1 cellular context compared by ENCODE assay signal in genomic region chr14:23326491-23327332, GRCh38.
TF ChIP-seq lines count a peak whose summit lies in the region.

No MANE protein-coding gene starts in this region.

TF ChIP-seq in HepG2, 621 proteins besides CTCF, POLR2A, EP300 and RAD21 (continued from another document):
- TF ChIP-seq, protein P1, sequence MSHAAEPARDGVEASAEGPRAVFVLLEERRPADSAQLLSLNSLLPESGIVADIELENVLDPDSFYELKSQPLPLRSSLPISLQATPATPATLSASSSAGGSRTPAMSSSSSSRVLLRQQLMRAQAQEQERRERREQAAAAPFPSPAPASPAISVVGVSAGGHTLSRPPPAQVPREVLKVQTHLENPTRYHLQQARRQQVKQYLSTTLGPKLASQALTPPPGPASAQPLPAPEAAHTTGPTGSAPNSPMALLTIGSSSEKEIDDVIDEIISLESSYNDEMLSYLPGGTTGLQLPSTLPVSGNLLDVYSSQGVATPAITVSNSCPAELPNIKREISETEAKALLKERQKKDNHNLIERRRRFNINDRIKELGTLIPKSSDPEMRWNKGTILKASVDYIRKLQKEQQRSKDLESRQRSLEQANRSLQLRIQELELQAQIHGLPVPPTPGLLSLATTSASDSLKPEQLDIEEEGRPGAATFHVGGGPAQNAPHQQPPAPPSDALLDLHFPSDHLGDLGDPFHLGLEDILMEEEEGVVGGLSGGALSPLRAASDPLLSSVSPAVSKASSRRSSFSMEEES (CRISPR knock-in tag; IDR thresholded peaks at IDR 0.05), result no peak
- TF ChIP-seq ZNF556 (CRISPR knock-in tag; IDR thresholded peaks at IDR 0.05; ENCODE audit: borderline replicate concordance) (0 out of 2 replicates have a peak, but pooled peaks have one; percentile 34), ZNF318 (CRISPR knock-in tag; IDR thresholded peaks at IDR 0.05) (peak; percentile 75; the same call in 1 of the 2 replicates), MLLT10 (CRISPR knock-in tag; IDR thresholded peaks at IDR 0.05) (no peak), PAXIP1 (CRISPR knock-in tag; conservative IDR thresholded peaks at IDR 0.05) (no peak), ZNF331 (CRISPR knock-in tag; IDR thresholded peaks at IDR 0.05) (0 out of 2 replicates have a peak, but pooled peaks have one; percentile 22), ZNF678 (CRISPR knock-in tag; IDR thresholded peaks at IDR 0.05) (no peak), AKAP8 (CRISPR knock-in tag; IDR thresholded peaks at IDR 0.05) (peak; percentile 73; the same call in 1 of the 2 replicates), MXD3 (CRISPR knock-in tag; IDR thresholded peaks at IDR 0.05) (0 out of 2 replicates have a peak, but pooled peaks have one; percentile 50), DNMT1 (CRISPR knock-in tag; IDR thresholded peaks at IDR 0.05) (no peak), POLR2AphosphoS5 (IDR thresholded peaks at IDR 0.05; ENCODE audit: low read depth, low read length) (peak; percentile 81), ZFY (CRISPR knock-in tag; IDR thresholded peaks at IDR 0.05) (peak; percentile 50; the same call in 1 of the 2 replicates), AGO2 (optimal IDR thresholded peaks at IDR 0.05; ENCODE audit: low read depth, low read length) (peak; percentile 97), ZBTB4 (CRISPR knock-in tag; IDR thresholded peaks at IDR 0.05; ENCODE audit: borderline replicate concordance) (peak; percentile 29; the same call in 1 of the 2 replicates), WIZ (CRISPR knock-in tag; IDR thresholded peaks at IDR 0.05) (no peak), SSRP1 (CRISPR knock-in tag; IDR thresholded peaks at IDR 0.05) (peak; percentile 93; the same call in 1 of the 2 replicates), NCOA5 (CRISPR knock-in tag; IDR thresholded peaks at IDR 0.05) (peak; percentile 87), CC2D1A (CRISPR knock-in tag; IDR thresholded peaks at IDR 0.05) (peak; percentile 46; the same call in 1 of the 2 replicates), BCL6 (CRISPR knock-in tag; IDR thresholded peaks at IDR 0.05) (0 out of 2 replicates have a peak, but pooled peaks have one; percentile 6), HOXA9 (CRISPR knock-in tag; IDR thresholded peaks at IDR 0.05; ENCODE audit: borderline replicate concordance) (no peak)
- TF ChIP-seq, protein P2, sequence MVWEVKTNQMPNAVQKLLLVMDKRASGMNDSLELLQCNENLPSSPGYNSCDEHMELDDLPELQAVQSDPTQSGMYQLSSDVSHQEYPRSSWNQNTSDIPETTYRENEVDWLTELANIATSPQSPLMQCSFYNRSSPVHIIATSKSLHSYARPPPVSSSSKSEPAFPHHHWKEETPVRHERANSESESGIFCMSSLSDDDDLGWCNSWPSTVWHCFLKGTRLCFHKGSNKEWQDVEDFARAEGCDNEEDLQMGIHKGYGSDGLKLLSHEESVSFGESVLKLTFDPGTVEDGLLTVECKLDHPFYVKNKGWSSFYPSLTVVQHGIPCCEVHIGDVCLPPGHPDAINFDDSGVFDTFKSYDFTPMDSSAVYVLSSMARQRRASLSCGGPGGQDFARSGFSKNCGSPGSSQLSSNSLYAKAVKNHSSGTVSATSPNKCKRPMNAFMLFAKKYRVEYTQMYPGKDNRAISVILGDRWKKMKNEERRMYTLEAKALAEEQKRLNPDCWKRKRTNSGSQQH (CRISPR knock-in tag; IDR thresholded peaks at IDR 0.05; ENCODE audit: low read depth), result no peak
TF ChIP-seq in HepG2: peak in this region for 107.
